25 cellular contexts compared by ENCODE assay signal in the genomic region with DNA sequence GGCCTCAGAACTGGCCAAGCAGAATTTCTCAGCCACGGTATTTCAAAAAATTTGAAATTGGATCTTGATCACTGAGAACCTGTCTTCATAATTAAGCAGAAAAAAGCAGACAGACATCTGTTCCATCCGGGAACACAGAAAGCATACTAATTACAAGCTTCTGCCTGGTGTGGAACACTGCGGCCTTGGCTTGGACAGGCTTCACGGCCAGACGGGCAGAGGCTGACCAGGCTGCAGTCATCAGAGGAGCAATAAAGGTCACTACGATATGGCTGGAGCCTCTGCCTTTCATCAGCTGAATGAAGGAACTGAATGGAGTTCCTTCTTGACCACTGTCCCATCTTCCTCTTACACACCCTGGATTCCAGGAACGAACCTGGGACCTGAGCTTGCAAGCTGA. TPM values are rescaled to one million over a fixed set of nuclear protein-coding genes. Genes with fewer than 3 reads are reported as not detected.
DNase-seq lines count a peak whose midpoint lies in the region; ATAC-seq, FAIRE-seq and TF ChIP-seq lines count a peak whose summit lies in the region.
"Had no signal": no experiment of that assay in that cellular context is flagged by ENCODE, and none has a peak within 500 bp of the region (broad histone marks: within the 10 kb centered on the region; RNA-seq: fewer than 3 reads in every experiment).

No MANE protein-coding gene starts in this region.

- H3K4me2 ChIP-seq in HepG2 (ENCODE audit: low read depth, low read length) = peak overlapping the region; percentile 43
- H3K4me2 ChIP-seq: PC-9 had no signal

- H4K20me1 ChIP-seq in HepG2 (ENCODE audit: insufficient read depth, low read length) = no peaks in the 10 kb centered on the region

- TF ChIP-seq EP300 in HepG2 (IDR thresholded peaks at IDR 0.05; ENCODE audit: low read depth in 2 of 2, low read length in 2 of 2) (no peak), HepG2 (CRISPR knock-in tag; IDR thresholded peaks at IDR 0.05; ENCODE audit: borderline replicate concordance) (no peak)

- FAIRE-seq in HepG2 (lab: Jason Lieb, UNC) = no peak
- FAIRE-seq: GM12892, GM19239 had no signal

- ATAC-seq in HepG2 (peak; percentile 66), right lobe of liver (no peak), HG03469 (IDR thresholded peaks at IDR 0.05; ENCODE audit: unreplicated experiment) (no peak)
- ATAC-seq: Right ventricle myocardium inferior had no signal

- no peaks in the 10 kb centered on the region for H3K79me2 ChIP-seq in HepG2 (ENCODE audit: insufficient read depth, low read length)

- H3K4me1 ChIP-seq in HepG2 (ENCODE audit: insufficient read depth, low read length) = peaks cover 24% of the 10 kb centered on the region
- no peaks in the 10 kb centered on the region for H3K4me1 ChIP-seq in right lobe of liver

- H3K4me3 ChIP-seq in HepG2 (replicated peaks in 1 of 3; ENCODE audit: insufficient read depth in 1 of 3, low read depth in 2 of 3, low read length in 3 of 3) (peak overlapping the region in 1 of 3 experiments; percentile 1; a peak in 1 of 6 replicates), right lobe of liver (no peak overlapping the region), WERI-Rb-1 (ENCODE audit: low read depth, low read length) (no peak overlapping the region)
- H3K4me3 ChIP-seq: PC-9 had no signal

- no TSS peak for BruUV-seq in HepG2 (replicated peaks; lab: Mats Ljungman, UMichigan)

- in situ Hi-C loops in HepG2 (cut with HindIII; ENCODE audit: extremely low pct_ligation_motif_present, low pct_unique_long_range_greater_than_20kb) = no loop called here

- intact Hi-C loops in HepG2 (cut with micrococcal nuclease; ENCODE audit: unreplicated experiment) (no loop called here), right lobe of liver (cut with DNase I) (no loop called here)

- no peak for TF ChIP-seq CTCF in HepG2 (CRISPR knock-in tag; IDR thresholded peaks at IDR 0.05)
- no peak for TF ChIP-seq CTCF in right lobe of liver (IDR thresholded peaks at IDR 0.05)
- TF ChIP-seq CTCF in WERI-Rb-1 (IDR thresholded peaks at IDR 0.05; ENCODE audit: low read depth, low read length) = no peak

- H3K9me3 ChIP-seq in HepG2 (ENCODE audit: low read length) = no peaks in the 10 kb centered on the region
- no peaks in the 10 kb centered on the region for H3K9me3 ChIP-seq in right lobe of liver
- peaks cover 3% of the 10 kb centered on the region for H3K9me3 ChIP-seq in WERI-Rb-1 (ENCODE audit: severe bottlenecking)

- H3K27ac ChIP-seq in HepG2 (ENCODE audit: extremely low read length, insufficient read depth, low read length) = no peak overlapping the region
- H3K27ac ChIP-seq in right lobe of liver = no peak overlapping the region
- H3K27ac ChIP-seq in WERI-Rb-1 = peak overlapping the region; percentile 7; the same call in 1 of the 2 replicates
- H3K27ac ChIP-seq: HL-60, PC-9 had no signal

- H3K9ac ChIP-seq in HepG2 (ENCODE audit: insufficient read depth, low read depth, low read length) = no peak overlapping the region

- no peak overlapping the region for H2AFZ ChIP-seq in HepG2 (ENCODE audit: low read length)
- H2AFZ ChIP-seq: PC-9 had no signal

- 9% methylated on average over 7 of the region's 7 CpGs for WGBS in HepG2 (ENCODE audit: low lambda C conversion rate)
- 54% methylated on average over 5 of the region's 7 CpGs for WGBS in right lobe of liver (ENCODE audit: insufficient coverage, low coverage, low lambda C conversion rate, missing lambda C conversion rate)

- DNase-seq in HepG2 (ENCODE audit: low spot score) (no peak), right lobe of liver (no peak), NCI-H2171 (lab: John Stamatoyannopoulos, UW) (peak; percentile 16), WERI-Rb-1 (no peak), iPS-NIHi11 (ENCODE audit: low spot score) (no peak), NCI-H2107 (lab: John Stamatoyannopoulos, UW) (no peak)
- DNase-seq: C1 segment of cervical spinal cord; CD4-positive, alpha-beta memory T cell; COR-L47; DND-41; NCI-H1048; NCI-H187; NCI-H748 treated with DMSO at 0.1 percent for 48 hours; PC-9; SW 1271 had no signal

- TF ChIP-seq POLR2A in HepG2 (IDR thresholded peaks at IDR 0.05; ENCODE audit: insufficient read depth in 1 of 2, low read depth in 2 of 2, low read length in 2 of 2) (no peak), right lobe of liver (IDR thresholded peaks at IDR 0.05) (no peak)

- no peak for TF ChIP-seq RAD21 in HepG2 (CRISPR knock-in tag; IDR thresholded peaks at IDR 0.05)

- CTCF ChIA-PET in HepG2 (lab: Yijun Ruan, JAX; ENCODE audit: low intra/inter-chr PET ratio, low total read pairs) = no interaction called here

- POLR2A ChIA-PET in HepG2 (lab: Yijun Ruan, JAX) = no interaction called here

- no peaks in the 10 kb centered on the region for H3K36me3 ChIP-seq in HepG2 (replicated peaks in 1 of 2; ENCODE audit: control insufficient read depth in 1 of 2, insufficient read depth in 2 of 2, low read length in 2 of 2)
- H3K36me3 ChIP-seq in right lobe of liver = no peaks in the 10 kb centered on the region
- no peaks in the 10 kb centered on the region for H3K36me3 ChIP-seq in WERI-Rb-1

- H3K27me3 ChIP-seq in HepG2 (ENCODE audit: control insufficient read depth in 1 of 2, insufficient read depth in 2 of 2, low read length in 2 of 2) (no peaks in the 10 kb centered on the region; a peak in 1 of 5 replicates), right lobe of liver (no peaks in the 10 kb centered on the region), WERI-Rb-1 (ENCODE audit: insufficient read depth, low read depth, severe bottlenecking) (no peaks in the 10 kb centered on the region)

TF ChIP-seq in HepG2, 621 proteins besides CTCF, POLR2A, EP300 and RAD21 (continues in another document):
- TF ChIP-seq HMG20A (CRISPR knock-in tag; IDR thresholded peaks at IDR 0.05; ENCODE audit: borderline replicate concordance) (no peak), ZNF839 (CRISPR knock-in tag; IDR thresholded peaks at IDR 0.05; ENCODE audit: borderline replicate concordance) (no peak), FOSL1 (CRISPR knock-in tag; IDR thresholded peaks at IDR 0.05; ENCODE audit: borderline replicate concordance) (no peak), TBL1XR1 (IDR thresholded peaks at IDR 0.05; ENCODE audit: borderline replicate concordance, low read length, partially characterized antibody) (no peak), STAT5B (CRISPR knock-in tag; IDR thresholded peaks at IDR 0.05) (no peak), HES4 (CRISPR knock-in tag; IDR thresholded peaks at IDR 0.05; ENCODE audit: borderline replicate concordance) (no peak), ZFX (CRISPR knock-in tag; IDR thresholded peaks at IDR 0.05; ENCODE audit: low read depth) (peak; percentile 20)
- TF ChIP-seq, protein P1, sequence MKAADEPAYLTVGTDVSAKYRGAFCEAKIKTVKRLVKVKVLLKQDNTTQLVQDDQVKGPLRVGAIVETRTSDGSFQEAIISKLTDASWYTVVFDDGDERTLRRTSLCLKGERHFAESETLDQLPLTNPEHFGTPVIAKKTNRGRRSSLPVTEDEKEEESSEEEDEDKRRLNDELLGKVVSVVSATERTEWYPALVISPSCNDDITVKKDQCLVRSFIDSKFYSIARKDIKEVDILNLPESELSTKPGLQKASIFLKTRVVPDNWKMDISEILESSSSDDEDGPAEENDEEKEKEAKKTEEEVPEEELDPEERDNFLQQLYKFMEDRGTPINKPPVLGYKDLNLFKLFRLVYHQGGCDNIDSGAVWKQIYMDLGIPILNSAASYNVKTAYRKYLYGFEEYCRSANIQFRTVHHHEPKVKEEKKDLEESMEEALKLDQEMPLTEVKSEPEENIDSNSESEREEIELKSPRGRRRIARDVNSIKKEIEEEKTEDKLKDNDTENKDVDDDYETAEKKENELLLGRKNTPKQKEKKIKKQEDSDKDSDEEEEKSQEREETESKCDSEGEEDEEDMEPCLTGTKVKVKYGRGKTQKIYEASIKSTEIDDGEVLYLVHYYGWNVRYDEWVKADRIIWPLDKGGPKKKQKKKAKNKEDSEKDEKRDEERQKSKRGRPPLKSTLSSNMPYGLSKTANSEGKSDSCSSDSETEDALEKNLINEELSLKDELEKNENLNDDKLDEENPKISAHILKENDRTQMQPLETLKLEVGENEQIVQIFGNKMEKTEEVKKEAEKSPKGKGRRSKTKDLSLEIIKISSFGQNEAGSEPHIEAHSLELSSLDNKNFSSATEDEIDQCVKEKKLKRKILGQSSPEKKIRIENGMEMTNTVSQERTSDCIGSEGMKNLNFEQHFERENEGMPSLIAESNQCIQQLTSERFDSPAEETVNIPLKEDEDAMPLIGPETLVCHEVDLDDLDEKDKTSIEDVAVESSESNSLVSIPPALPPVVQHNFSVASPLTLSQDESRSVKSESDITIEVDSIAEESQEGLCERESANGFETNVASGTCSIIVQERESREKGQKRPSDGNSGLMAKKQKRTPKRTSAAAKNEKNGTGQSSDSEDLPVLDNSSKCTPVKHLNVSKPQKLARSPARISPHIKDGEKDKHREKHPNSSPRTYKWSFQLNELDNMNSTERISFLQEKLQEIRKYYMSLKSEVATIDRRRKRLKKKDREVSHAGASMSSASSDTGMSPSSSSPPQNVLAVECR (CRISPR knock-in tag; IDR thresholded peaks at IDR 0.05; ENCODE audit: borderline replicate concordance) = no peak

RNA-seq across cellular contexts. Expression of a gene that starts 3.9 kb away (rescaled TPM):
- total RNA-seq in HepG2 (2016; rRNA removed; fragmentation: Illumina TruSeq; extraction: Trizol) (not detected in 2 replicates), right lobe of liver (not detected)
- total RNA-seq in HepG2 (2016; cell fraction: cytosol; rRNA removed; fragmentation: Illumina TruSeq; extraction: Trizol; ENCODE audit: low read depth) = 0.10 and 0.18 TPM in 2 replicates
- not detected in 2 replicates for total RNA-seq in HepG2 (2016; cell fraction: insoluble cytoplasmic fraction; rRNA removed; fragmentation: Illumina TruSeq; extraction: Trizol)
- 0.12 and 0.24 TPM in 2 replicates for total RNA-seq in HepG2 (2016; cell fraction: membrane; rRNA removed; fragmentation: Illumina TruSeq; extraction: Trizol)
- total RNA-seq in HepG2 (2016; cell fraction: nucleus; rRNA removed; fragmentation: Illumina TruSeq; extraction: Trizol) = not detected in 2 replicates
- polyA plus RNA-seq in HepG2 (2011; rRNA removed) = not detected in 2 replicates
- not detected in 2 replicates for polyA plus RNA-seq in HepG2 (2011; cell fraction: cytosol; rRNA removed)
- polyA plus RNA-seq in HepG2 (2011; cell fraction: nucleus; rRNA removed) = not detected in 2 replicates
- polyA plus RNA-seq in HepG2 (2012) = 0.09 TPM in 1 of 2 replicates, not detected in the other
- 0.15 and 0.17 TPM in 2 replicates for polyA plus RNA-seq in HepG2 (2016; cell fraction: cytosol; fragmentation: Illumina TruSeq; extraction: Trizol; ENCODE audit: low read depth)
- polyA plus RNA-seq in HepG2 (2016; cell fraction: insoluble cytoplasmic fraction; fragmentation: Illumina TruSeq; extraction: Trizol; ENCODE audit: low read depth) = not detected in 2 replicates
- 0.20 and 0.24 TPM in 2 replicates for polyA plus RNA-seq in HepG2 (2016; cell fraction: membrane; fragmentation: Illumina TruSeq; extraction: Trizol; ENCODE audit: low read depth)
- 0.64 TPM in 1 of 2 replicates, not detected in the other for polyA plus RNA-seq in HepG2 (2016; cell fraction: nucleus; fragmentation: Illumina TruSeq; extraction: Trizol; ENCODE audit: insufficient read depth, low read depth)
- polyA minus RNA-seq in HepG2 (2011; rRNA and poly(A)+ RNA removed; ENCODE audit: low replicate concordance) = 0.36 TPM in 1 of 2 replicates, not detected in the other
- not detected in 2 replicates for polyA minus RNA-seq in HepG2 (2011; cell fraction: cytosol; rRNA and poly(A)+ RNA removed)
- 0.75 and 0.90 TPM in 2 replicates for polyA minus RNA-seq in HepG2 (2011; cell fraction: nucleus; rRNA and poly(A)+ RNA removed)
- total RNA-seq: A673; CD4-positive, alpha-beta memory T cell; H4; NCI-H460; PC-9; Right ventricle myocardium inferior; RPMI7951; SK-MEL-5 had no signal
- polyA plus RNA-seq: CD4-positive, alpha-beta memory T cell had no signal
